Comparison of ENCODE assay signal across 1 cellular context in the genomic region with DNA sequence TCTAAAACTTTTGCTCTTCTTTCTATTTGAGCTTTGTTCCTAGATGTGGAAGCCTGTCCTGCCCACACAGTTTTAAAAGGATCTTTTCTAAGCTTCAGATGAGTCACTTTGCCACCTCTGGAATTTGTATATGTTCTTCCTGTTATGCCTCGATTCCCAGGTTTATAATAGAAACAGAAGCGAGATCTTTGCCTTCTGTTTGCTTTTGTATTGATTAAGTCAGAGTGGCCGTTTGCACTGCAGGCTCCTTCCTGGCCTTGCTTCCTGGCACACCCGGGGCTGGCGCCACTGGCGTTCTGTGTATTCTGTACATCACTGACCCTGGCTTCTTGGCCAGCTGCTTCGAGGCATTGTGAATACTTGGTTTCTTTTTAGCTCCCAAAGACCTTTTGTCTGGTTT.
TF ChIP-seq lines count a peak whose summit lies in the region.

No MANE protein-coding gene starts in this region.

TF ChIP-seq in HepG2, 621 proteins besides CTCF, POLR2A, EP300 and RAD21 (continued from another document and continues in another):
- TF ChIP-seq, protein P1, sequence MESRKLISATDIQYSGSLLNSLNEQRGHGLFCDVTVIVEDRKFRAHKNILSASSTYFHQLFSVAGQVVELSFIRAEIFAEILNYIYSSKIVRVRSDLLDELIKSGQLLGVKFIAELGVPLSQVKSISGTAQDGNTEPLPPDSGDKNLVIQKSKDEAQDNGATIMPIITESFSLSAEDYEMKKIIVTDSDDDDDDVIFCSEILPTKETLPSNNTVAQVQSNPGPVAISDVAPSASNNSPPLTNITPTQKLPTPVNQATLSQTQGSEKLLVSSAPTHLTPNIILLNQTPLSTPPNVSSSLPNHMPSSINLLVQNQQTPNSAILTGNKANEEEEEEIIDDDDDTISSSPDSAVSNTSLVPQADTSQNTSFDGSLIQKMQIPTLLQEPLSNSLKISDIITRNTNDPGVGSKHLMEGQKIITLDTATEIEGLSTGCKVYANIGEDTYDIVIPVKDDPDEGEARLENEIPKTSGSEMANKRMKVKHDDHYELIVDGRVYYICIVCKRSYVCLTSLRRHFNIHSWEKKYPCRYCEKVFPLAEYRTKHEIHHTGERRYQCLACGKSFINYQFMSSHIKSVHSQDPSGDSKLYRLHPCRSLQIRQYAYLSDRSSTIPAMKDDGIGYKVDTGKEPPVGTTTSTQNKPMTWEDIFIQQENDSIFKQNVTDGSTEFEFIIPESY (CRISPR knock-in tag; IDR thresholded peaks at IDR 0.05) = peak; percentile 75
- TF ChIP-seq RCOR2 (CRISPR knock-in tag; IDR thresholded peaks at IDR 0.05) = 0 out of 2 replicates have a peak, but pooled peaks have one; percentile 30
- TF ChIP-seq, protein P2, sequence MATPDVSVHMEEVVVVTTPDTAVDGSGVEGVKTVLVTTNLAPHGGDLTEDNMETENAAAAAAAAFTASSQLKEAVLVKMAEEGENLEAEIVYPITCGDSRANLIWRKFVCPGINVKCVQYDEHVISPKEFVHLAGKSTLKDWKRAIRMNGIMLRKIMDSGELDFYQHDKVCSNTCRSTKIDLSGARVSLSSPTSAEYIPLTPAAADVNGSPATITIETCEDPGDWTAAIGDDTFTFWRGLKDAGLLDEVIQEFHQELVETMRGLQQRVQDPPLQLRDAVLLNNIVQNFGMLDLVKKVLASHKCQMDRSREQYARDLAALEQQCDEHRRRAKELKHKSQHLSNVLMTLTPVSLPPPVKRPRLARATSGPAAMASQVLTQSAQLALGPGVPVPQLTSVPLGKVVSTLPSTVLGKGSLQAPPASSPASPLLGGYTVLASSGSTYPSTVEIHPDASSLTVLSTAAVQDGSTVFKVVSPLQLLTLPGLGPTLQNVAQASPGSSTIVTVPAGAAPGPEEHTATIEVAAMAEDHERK (CRISPR knock-in tag; IDR thresholded peaks at IDR 0.05; ENCODE audit: low read depth) = no peak
- peak; percentile 71 for TF ChIP-seq ONECUT2 (CRISPR knock-in tag; IDR thresholded peaks at IDR 0.05)
- TF ChIP-seq ZNF7 (CRISPR knock-in tag; IDR thresholded peaks at IDR 0.05) = no peak
- no peak for TF ChIP-seq SOX6 (IDR thresholded peaks at IDR 0.05)
- 0 out of 2 replicates have a peak, but pooled peaks have one; percentile 19 for TF ChIP-seq SOX6 (CRISPR knock-in tag; IDR thresholded peaks at IDR 0.05)
- TF ChIP-seq ZNF703 (CRISPR knock-in tag; IDR thresholded peaks at IDR 0.05; ENCODE audit: borderline replicate concordance) = no peak
- no peak for TF ChIP-seq SP140L (CRISPR knock-in tag; IDR thresholded peaks at IDR 0.05; ENCODE audit: borderline replicate concordance)
- no peak for TF ChIP-seq ZNF354B (CRISPR knock-in tag; IDR thresholded peaks at IDR 0.05)
- TF ChIP-seq ZNF496 (CRISPR knock-in tag; IDR thresholded peaks at IDR 0.05; ENCODE audit: insufficient replicate concordance) = no peak
- peak; percentile 69 for TF ChIP-seq ELF3 (CRISPR knock-in tag; IDR thresholded peaks at IDR 0.05)
- TF ChIP-seq KIAA2018 (CRISPR knock-in tag; IDR thresholded peaks at IDR 0.05; ENCODE audit: borderline replicate concordance) = no peak
- TF ChIP-seq ZNF619 (CRISPR knock-in tag; IDR thresholded peaks at IDR 0.05) = no peak
- peak; percentile 20; the same call in 1 of the 2 replicates for TF ChIP-seq BCL6 (CRISPR knock-in tag; IDR thresholded peaks at IDR 0.05)
- TF ChIP-seq ZNF326 (CRISPR knock-in tag; IDR thresholded peaks at IDR 0.05; ENCODE audit: borderline replicate concordance) = no peak
- TF ChIP-seq ETV5 (CRISPR knock-in tag; IDR thresholded peaks at IDR 0.05; ENCODE audit: borderline replicate concordance) = peak; percentile 87
- TF ChIP-seq TERF1 (CRISPR knock-in tag; IDR thresholded peaks at IDR 0.05) = no peak
- TF ChIP-seq BORCS8-MEF2B (CRISPR knock-in tag; IDR thresholded peaks at IDR 0.05) = no peak
- TF ChIP-seq FOSL2 (CRISPR knock-in tag; IDR thresholded peaks at IDR 0.05) = peak; percentile 46
- TF ChIP-seq, protein P3, sequence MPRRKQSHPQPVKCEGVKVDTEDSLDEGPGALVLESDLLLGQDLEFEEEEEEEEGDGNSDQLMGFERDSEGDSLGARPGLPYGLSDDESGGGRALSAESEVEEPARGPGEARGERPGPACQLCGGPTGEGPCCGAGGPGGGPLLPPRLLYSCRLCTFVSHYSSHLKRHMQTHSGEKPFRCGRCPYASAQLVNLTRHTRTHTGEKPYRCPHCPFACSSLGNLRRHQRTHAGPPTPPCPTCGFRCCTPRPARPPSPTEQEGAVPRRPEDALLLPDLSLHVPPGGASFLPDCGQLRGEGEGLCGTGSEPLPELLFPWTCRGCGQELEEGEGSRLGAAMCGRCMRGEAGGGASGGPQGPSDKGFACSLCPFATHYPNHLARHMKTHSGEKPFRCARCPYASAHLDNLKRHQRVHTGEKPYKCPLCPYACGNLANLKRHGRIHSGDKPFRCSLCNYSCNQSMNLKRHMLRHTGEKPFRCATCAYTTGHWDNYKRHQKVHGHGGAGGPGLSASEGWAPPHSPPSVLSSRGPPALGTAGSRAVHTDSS (CRISPR knock-in tag; conservative IDR thresholded peaks at IDR 0.05) = no peak
- TF ChIP-seq GATAD2A (CRISPR knock-in tag; IDR thresholded peaks at IDR 0.05) = peak; percentile 37; the same call in 1 of the 2 replicates
- no peak for TF ChIP-seq ZNF737 (CRISPR knock-in tag; IDR thresholded peaks at IDR 0.05; ENCODE audit: borderline replicate concordance)
- TF ChIP-seq ZFP37 (CRISPR knock-in tag; IDR thresholded peaks at IDR 0.05; ENCODE audit: borderline replicate concordance) = no peak
- TF ChIP-seq FOXA1 (IDR thresholded peaks at IDR 0.05) = no peak
- peak; percentile 15; the same call in 1 of the 2 replicates for TF ChIP-seq FOXA1 (CRISPR knock-in tag; IDR thresholded peaks at IDR 0.05)
- peak; percentile 84; the same call in 1 of the 2 replicates for TF ChIP-seq ZBTB20 (CRISPR knock-in tag; IDR thresholded peaks at IDR 0.05; ENCODE audit: borderline replicate concordance, low read depth)
- no peak for TF ChIP-seq LCORL (IDR thresholded peaks at IDR 0.05)
- no peak for TF ChIP-seq LCORL (CRISPR knock-in tag; IDR thresholded peaks at IDR 0.05)
- TF ChIP-seq ARID5B (CRISPR knock-in tag; IDR thresholded peaks at IDR 0.05) = peak; percentile 75
- no peak for TF ChIP-seq ARID2 (CRISPR knock-in tag; IDR thresholded peaks at IDR 0.05; ENCODE audit: borderline replicate concordance)
- TF ChIP-seq ZNF772 (CRISPR knock-in tag; IDR thresholded peaks at IDR 0.05) = no peak
- TF ChIP-seq RXRA (CRISPR knock-in tag; IDR thresholded peaks at IDR 0.05) = no peak
- TF ChIP-seq SOX13 (IDR thresholded peaks at IDR 0.05) = no peak
- TF ChIP-seq SOX13 (CRISPR knock-in tag; conservative IDR thresholded peaks at IDR 0.05 in 1 of 2, IDR thresholded peaks at IDR 0.05 in 1 of 2) = peak in 1 of 2 experiments; percentile 50; a peak in 1 of 4 replicates
- TF ChIP-seq ZNF275 (CRISPR knock-in tag; IDR thresholded peaks at IDR 0.05; ENCODE audit: borderline replicate concordance) = no peak
- no peak for TF ChIP-seq CCAR2 (optimal IDR thresholded peaks at IDR 0.05; ENCODE audit: low read depth, low read length)
- no peak for TF ChIP-seq NCOA2 (CRISPR knock-in tag; IDR thresholded peaks at IDR 0.05)
- TF ChIP-seq, protein P4, sequence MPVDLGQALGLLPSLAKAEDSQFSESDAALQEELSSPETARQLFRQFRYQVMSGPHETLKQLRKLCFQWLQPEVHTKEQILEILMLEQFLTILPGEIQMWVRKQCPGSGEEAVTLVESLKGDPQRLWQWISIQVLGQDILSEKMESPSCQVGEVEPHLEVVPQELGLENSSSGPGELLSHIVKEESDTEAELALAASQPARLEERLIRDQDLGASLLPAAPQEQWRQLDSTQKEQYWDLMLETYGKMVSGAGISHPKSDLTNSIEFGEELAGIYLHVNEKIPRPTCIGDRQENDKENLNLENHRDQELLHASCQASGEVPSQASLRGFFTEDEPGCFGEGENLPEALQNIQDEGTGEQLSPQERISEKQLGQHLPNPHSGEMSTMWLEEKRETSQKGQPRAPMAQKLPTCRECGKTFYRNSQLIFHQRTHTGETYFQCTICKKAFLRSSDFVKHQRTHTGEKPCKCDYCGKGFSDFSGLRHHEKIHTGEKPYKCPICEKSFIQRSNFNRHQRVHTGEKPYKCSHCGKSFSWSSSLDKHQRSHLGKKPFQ (CRISPR knock-in tag; IDR thresholded peaks at IDR 0.05; ENCODE audit: insufficient replicate concordance) = no peak
- TF ChIP-seq ZNF207 (IDR thresholded peaks at IDR 0.05; ENCODE audit: borderline replicate concordance) = no peak
